In the genomic region with DNA sequence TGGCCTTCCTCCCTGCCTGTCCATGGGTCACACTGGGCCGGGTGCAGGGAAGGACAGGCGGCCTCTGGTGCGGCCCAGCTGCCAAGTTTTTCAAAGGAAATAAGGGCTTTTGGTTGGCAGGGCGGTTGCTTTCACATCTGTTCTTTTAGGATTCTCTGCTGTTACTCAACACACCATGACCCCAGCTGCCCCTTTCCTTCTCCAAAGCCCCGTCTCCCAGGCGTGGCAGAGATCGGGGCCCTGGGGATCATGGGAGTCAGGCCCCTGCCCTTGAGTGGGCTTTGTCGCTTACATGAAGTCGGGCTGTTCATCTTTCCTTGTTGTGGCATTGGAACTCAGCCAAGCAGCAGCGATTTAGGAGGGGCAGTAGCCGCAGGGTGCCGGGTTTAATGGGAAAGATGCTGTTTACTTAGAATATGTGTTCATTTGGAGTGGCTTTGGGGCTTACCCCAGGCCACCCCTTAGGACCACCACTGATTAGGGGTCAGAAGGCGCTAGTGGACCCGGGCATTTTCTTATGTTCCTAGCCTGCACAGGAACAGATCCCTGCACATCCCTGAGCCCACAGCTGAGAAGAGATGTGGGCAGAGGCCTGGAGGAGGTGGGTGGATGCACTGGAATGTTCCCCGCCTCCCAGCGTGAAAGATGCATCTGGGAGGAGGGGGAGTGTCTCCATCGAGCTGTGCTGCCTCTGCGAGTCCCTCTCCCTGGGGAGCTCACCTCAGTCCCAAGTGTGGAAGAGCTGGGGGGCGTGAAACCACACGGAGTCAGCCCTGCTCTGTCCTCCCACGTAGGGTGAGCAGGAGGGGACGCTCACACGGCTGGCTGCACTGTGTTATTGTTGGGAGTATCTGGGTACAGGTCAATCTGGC, we compare ENCODE assay signal across 9 cellular contexts. TPM values are rescaled to one million over a fixed set of nuclear protein-coding genes. Genes with fewer than 3 reads are reported as not detected.
DNase-seq lines count a peak whose midpoint lies in the region; ATAC-seq and TF ChIP-seq lines count a peak whose summit lies in the region.
"Had no signal": no experiment of that assay in that cellular context is flagged by ENCODE, and none has a peak within 500 bp of the region (broad histone marks: within the 10 kb centered on the region; RNA-seq: fewer than 3 reads in every experiment).

No MANE protein-coding gene starts in this region.

- DNase-seq in GM03348 (ENCODE audit: low spot score) (peak; percentile 79), NCI-H774 (lab: John Stamatoyannopoulos, UW) (peak; percentile 19), fibroblast of villous mesenchyme (ENCODE audit: low read depth) (peak; percentile 87), retina (peak; percentile 83), GDM1 (lab: John Stamatoyannopoulos, UW) (no peak), epidermal melanocyte (ENCODE audit: insufficient read length, low spot score) (no peak)
- DNase-seq in activated T-helper 2 cell treated with anti-CD3 and anti-CD28 coated beads, Interferon-gamma antibody, Interleukin-2, Interleukin-4, amounts not matched to agents 10 μg/mL and 5 μg/mL and 100 μg/mL, durations not matched to agents 14 hours and 24 hours and 36 hours (ENCODE audit: low spot score): no peak

- ATAC-seq in HG02981 (IDR thresholded peaks at IDR 0.05; ENCODE audit: unreplicated experiment): no peak

- no peak overlapping the region for H3K4me3 Mint-ChIP-seq in activated T-helper 2 cell treated with anti-CD3 and anti-CD28 coated beads, Interferon-gamma antibody, Interleukin-2, Interleukin-4, amounts not matched to agents 10 μg/mL and 5 μg/mL and 100 μg/mL, durations not matched to agents 14 hours and 24 hours and 36 hours (ENCODE audit: low read depth)

- peaks cover 2% of the 10 kb centered on the region for H3K36me3 Mint-ChIP-seq in activated T-helper 2 cell treated with anti-CD3 and anti-CD28 coated beads, Interferon-gamma antibody, Interleukin-2, Interleukin-4, amounts not matched to agents 10 μg/mL and 5 μg/mL and 100 μg/mL, durations not matched to agents 14 hours and 24 hours and 36 hours (ENCODE audit: low read depth)

- no peaks in the 10 kb centered on the region for H3K9me3 Mint-ChIP-seq in activated T-helper 2 cell treated with anti-CD3 and anti-CD28 coated beads, Interferon-gamma antibody, Interleukin-2, Interleukin-4, amounts not matched to agents 10 μg/mL and 5 μg/mL and 100 μg/mL, durations not matched to agents 14 hours and 24 hours and 36 hours

- H3K27ac Mint-ChIP-seq in activated T-helper 2 cell treated with anti-CD3 and anti-CD28 coated beads, Interferon-gamma antibody, Interleukin-2, Interleukin-4, amounts not matched to agents 10 μg/mL and 5 μg/mL and 100 μg/mL, durations not matched to agents 14 hours and 24 hours and 36 hours: no peak overlapping the region

- peaks cover 17% of the 10 kb centered on the region for H3K4me1 Mint-ChIP-seq in activated T-helper 2 cell treated with anti-CD3 and anti-CD28 coated beads, Interferon-gamma antibody, Interleukin-2, Interleukin-4, amounts not matched to agents 10 μg/mL and 5 μg/mL and 100 μg/mL, durations not matched to agents 14 hours and 24 hours and 36 hours (ENCODE audit: low read depth)

- peaks cover 34% of the 10 kb centered on the region for H3K27me3 Mint-ChIP-seq in activated T-helper 2 cell treated with anti-CD3 and anti-CD28 coated beads, Interferon-gamma antibody, Interleukin-2, Interleukin-4, amounts not matched to agents 10 μg/mL and 5 μg/mL and 100 μg/mL, durations not matched to agents 14 hours and 24 hours and 36 hours (ENCODE audit: low read depth)

- H3K4me3 ChIP-seq in fibroblast of villous mesenchyme (ENCODE audit: low read depth, low read length): no peak overlapping the region
- H3K4me3 ChIP-seq: skin epidermis had no signal

- intact Hi-C loops in activated T-helper 2 cell treated with anti-CD3 and anti-CD28 coated beads, Interferon-gamma antibody, Interleukin-2, Interleukin-4, amounts not matched to agents 10 μg/mL and 5 μg/mL and 100 μg/mL, durations not matched to agents 14 hours and 24 hours and 36 hours (cut with micrococcal nuclease): no loop called here

- no peak for TF ChIP-seq CTCF in fibroblast of villous mesenchyme (IDR thresholded peaks at IDR 0.05; ENCODE audit: insufficient read depth, low read depth, low read length)

RNA-seq across cellular contexts. Expression of a gene that starts 6.8 kb away (rescaled TPM):
- 39.9 and 44.9 TPM in 2 replicates for total RNA-seq in fibroblast of villous mesenchyme
- 78.7 and 89.5 TPM in 2 replicates for total RNA-seq in activated T-helper 2 cell treated with anti-CD3 and anti-CD28 coated beads, Interferon-gamma antibody, Interleukin-2, Interleukin-4, amounts not matched to agents 10 μg/mL and 5 μg/mL and 100 μg/mL, durations not matched to agents 14 hours and 24 hours and 36 hours

Comparison
In these comparisons a context has a peak if more than half of its experiments do, and no peak if none do; other contexts are left out.
1. DNase-seq: peak in GM03348 (single experiment), NCI-H774 (single experiment), fibroblast of villous mesenchyme (single experiment) and retina (single experiment); none in GDM1 (single experiment), activated T-helper 2 cell treated with anti-CD3 and anti-CD28 coated beads, Interferon-gamma antibody, Interleukin-2, Interleukin-4, amounts not matched to agents 10 μg/mL and 5 μg/mL and 100 μg/mL, durations not matched to agents 14 hours and 24 hours and 36 hours (single experiment) and epidermal melanocyte (single experiment).